Comparison of ENCODE assay signal across 16 cellular contexts in genomic region chr2:111022630-111023029, GRCh38.
"Had no signal": no experiment of that assay in that cellular context is flagged by ENCODE, and none has a peak within 500 bp of the region (broad histone marks: within the 10 kb centered on the region; RNA-seq: fewer than 3 reads in every experiment).

No MANE protein-coding gene starts in this region.

- H3K9me3 Mint-ChIP-seq: activated CD4-positive, alpha-beta T cell treated with anti-CD3 and anti-CD28 coated beads, Interleukin-2, amount 10 ng/mL, durations not matched to agents 7 days and 5 days; activated naive CD4-positive, alpha-beta T cell treated with anti-CD3 and anti-CD28 coated beads for 36 hours; activated T-helper 17 cell treated with anti-CD3 and anti-CD28 coated beads, Interleukin-2, amount 50 U/mL, for 72 hours; T-helper 1 cell treated with Interleukin-12 subunit alpha and Interleukin-12 subunit beta and Interleukin-4 antibody, amounts not matched to agents 30 μg/mL and 1 μg/mL, for 36 hours had no signal

- H3K27me3 ChIP-seq: gastroesophageal sphincter, hepatocyte, right lobe of liver had no signal

- H3K27ac Mint-ChIP-seq: activated naive CD4-positive, alpha-beta T cell treated with anti-CD3 and anti-CD28 coated beads for 36 hours; activated T-helper 17 cell treated with anti-CD3 and anti-CD28 coated beads, Interleukin-2, amount 50 U/mL, for 72 hours; T-helper 1 cell treated with Interleukin-12 subunit alpha and Interleukin-12 subunit beta and Interleukin-4 antibody, amounts not matched to agents 30 μg/mL and 1 μg/mL, for 36 hours had no signal

- H3K4me1 Mint-ChIP-seq: activated CD4-positive, alpha-beta T cell treated with anti-CD3 and anti-CD28 coated beads, Interleukin-2, amount 10 ng/mL, durations not matched to agents 7 days and 5 days; activated T-helper 17 cell treated with anti-CD3 and anti-CD28 coated beads, Interleukin-2, amount 50 U/mL, for 72 hours had no signal

- H3K4me3 Mint-ChIP-seq: activated CD4-positive, alpha-beta T cell treated with anti-CD3 and anti-CD28 coated beads, Interleukin-2, amount 10 ng/mL, durations not matched to agents 7 days and 5 days; activated naive CD4-positive, alpha-beta T cell treated with anti-CD3 and anti-CD28 coated beads for 36 hours; activated T-helper 17 cell treated with anti-CD3 and anti-CD28 coated beads, Interleukin-2, amount 50 U/mL, for 72 hours; T-helper 1 cell treated with Interleukin-12 subunit alpha and Interleukin-12 subunit beta and Interleukin-4 antibody, amounts not matched to agents 30 μg/mL and 1 μg/mL, for 36 hours had no signal

- H3K27ac ChIP-seq: coronary artery, gastroesophageal sphincter, hepatocyte, right lobe of liver had no signal

- H3K36me3 ChIP-seq: gastroesophageal sphincter, right lobe of liver had no signal

- H3K9me3 ChIP-seq: gastroesophageal sphincter, right lobe of liver had no signal

- DNase-seq: activated CD4-positive, alpha-beta T cell treated with anti-CD3 and anti-CD28 coated beads, Interleukin-2, amount 10 ng/mL, durations not matched to agents 7 days and 5 days; activated CD4-positive, CD25-positive, alpha-beta regulatory T cell; activated naive CD4-positive, alpha-beta T cell treated with anti-CD3 and anti-CD28 coated beads for 36 hours; activated T-cell treated with anti-CD3 and anti-CD28 coated beads for 4 hours; caudate nucleus; effector memory CD4-positive, alpha-beta T cell; midbrain; right lobe of liver; stimulated activated CD4-positive, alpha-beta T cell treated with anti-CD3 and anti-CD28 coated beads, Interleukin-2, amount 100 ng/mL, for 24 hours; stimulated activated naive CD4-positive, alpha-beta T cell; trophoblast cell had no signal

- H3K4me2 ChIP-seq: hepatocyte had no signal

- H3K4me3 ChIP-seq: coronary artery, gastroesophageal sphincter, hepatocyte, right lobe of liver had no signal

- H3K4me1 ChIP-seq: gastroesophageal sphincter, right lobe of liver had no signal

- ATAC-seq: activated T-helper 17 cell treated with anti-CD3 and anti-CD28 coated beads, Interleukin-2, amount 50 U/mL, for 72 hours; gastroesophageal sphincter had no signal
